ENCODE assay signal across 8 cellular contexts in the genomic region with DNA sequence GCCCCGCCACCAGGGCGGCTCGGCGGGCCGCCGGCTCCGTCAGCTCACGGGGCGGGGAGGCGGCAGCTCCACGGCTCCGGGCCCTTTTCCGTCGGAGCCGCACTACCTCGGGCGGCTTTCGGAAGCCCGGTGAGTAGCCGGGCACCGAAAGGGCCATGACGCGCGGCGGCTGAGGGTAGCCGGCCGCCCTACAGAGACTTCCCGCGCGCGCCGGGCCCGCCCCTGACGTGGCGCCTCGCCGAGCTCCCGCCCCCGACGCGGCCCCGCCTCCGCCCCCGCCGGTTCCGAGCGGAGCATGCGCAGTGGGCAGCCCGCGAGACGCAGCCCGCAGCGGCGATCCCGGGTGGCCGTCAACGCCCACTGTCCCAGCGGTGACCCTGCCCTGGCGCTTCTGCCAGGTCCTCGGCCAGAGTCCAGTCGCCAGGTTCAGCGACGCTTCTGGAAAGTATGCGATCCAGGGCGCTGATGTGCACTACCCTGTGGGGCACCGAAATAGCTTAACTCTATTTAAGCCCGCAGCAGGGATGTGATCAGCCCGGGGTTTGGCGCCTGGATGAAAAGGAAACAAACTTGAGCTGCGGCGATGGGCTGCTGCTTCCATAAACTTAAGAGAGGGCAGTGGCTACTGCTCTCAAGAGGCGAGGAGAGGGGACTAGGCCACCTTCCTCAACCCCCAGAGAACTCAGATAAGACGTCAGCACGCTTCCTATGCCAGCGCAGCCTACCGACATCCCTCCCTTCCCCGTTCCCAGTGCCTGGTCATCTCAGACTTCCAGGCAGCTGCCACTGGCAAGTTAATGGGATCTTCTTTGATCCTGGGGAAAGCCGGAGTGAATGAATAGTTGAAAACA. TPM values are rescaled to one million over a fixed set of nuclear protein-coding genes. Genes with fewer than 3 reads are reported as not detected.
DNase-seq lines count a peak whose midpoint lies in the region; ATAC-seq and TF ChIP-seq lines count a peak whose summit lies in the region.

A gene with protein sequence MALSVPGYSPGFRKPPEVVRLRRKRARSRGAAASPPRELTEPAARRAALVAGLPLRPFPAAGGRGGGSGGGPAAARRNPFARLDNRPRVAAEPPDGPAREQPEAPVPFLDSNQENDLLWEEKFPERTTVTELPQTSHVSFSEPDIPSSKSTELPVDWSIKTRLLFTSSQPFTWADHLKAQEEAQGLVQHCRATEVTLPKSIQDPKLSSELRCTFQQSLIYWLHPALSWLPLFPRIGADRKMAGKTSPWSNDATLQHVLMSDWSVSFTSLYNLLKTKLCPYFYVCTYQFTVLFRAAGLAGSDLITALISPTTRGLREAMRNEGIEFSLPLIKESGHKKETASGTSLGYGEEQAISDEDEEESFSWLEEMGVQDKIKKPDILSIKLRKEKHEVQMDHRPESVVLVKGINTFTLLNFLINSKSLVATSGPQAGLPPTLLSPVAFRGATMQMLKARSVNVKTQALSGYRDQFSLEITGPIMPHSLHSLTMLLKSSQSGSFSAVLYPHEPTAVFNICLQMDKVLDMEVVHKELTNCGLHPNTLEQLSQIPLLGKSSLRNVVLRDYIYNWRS (minus strand): TSS at position 200 of the 851 bp plus-strand sequence. CDS start 43 bp downstream, at position 157.

- H3K4me1 ChIP-seq in GM23338 (ENCODE audit: insufficient read depth): peaks cover 14% of the 10 kb centered on the region; the same call in 1 of the 2 replicates

- H3K9me3 Mint-ChIP-seq in GM23338: no peaks in the 10 kb centered on the region
- H3K9me3 Mint-ChIP-seq in natural killer cell treated with Interleukin-12 subunit alpha and Interleukin-12 subunit beta and Interleukin-15 and Interleukin-18, amount 100 ng/mL, for 72 hours: no peaks in the 10 kb centered on the region

- H3K36me3 ChIP-seq in GM23338 (ENCODE audit: insufficient read depth): 0 out of 2 replicates have a peak, but pooled peaks cover 7% of the 10 kb centered on the region

- H3K9me2 ChIP-seq in GM23338 (ENCODE audit: insufficient read depth): no peaks in the 10 kb centered on the region

- peaks cover 9% of the 10 kb centered on the region for H3K27me3 Mint-ChIP-seq in GM23338 (ENCODE audit: insufficient read depth, low read depth, poor library complexity)
- H3K27me3 Mint-ChIP-seq in natural killer cell treated with Interleukin-12 subunit alpha and Interleukin-12 subunit beta and Interleukin-15 and Interleukin-18, amount 100 ng/mL, for 72 hours: no peaks in the 10 kb centered on the region

- peaks cover 24% of the 10 kb centered on the region for H3K79me2 ChIP-seq in GM23338 (replicated peaks; ENCODE audit: insufficient read depth)

- POLR2A ChIA-PET in RWPE1 (lab: Yijun Ruan, JAX; ENCODE audit: low non-redundant PET): interaction anchor here (1.3 kb wide), 2 partner anchors 46 to 109 kb away, joined by 3 to 4 read pairs; a partner anchor contains a TSS

- peak; percentile 86 for DNase-seq in ELF-1 (ENCODE audit: low read depth, low spot score)
- DNase-seq in GM23338 (ENCODE audit: low spot score): peak; percentile 89
- DNase-seq in LHCN-M2 (ENCODE audit: low read depth): peak; percentile 79
- DNase-seq in RWPE1 (ENCODE audit: low spot score): peak; percentile 96
- DNase-seq in activated T-helper 9 cell treated with anti-CD3 and anti-CD28 coated beads, Interleukin-2, amount 50 U/mL, for 16 hours (ENCODE audit: low read depth): peak; percentile 83
- peak; percentile 76 for DNase-seq in fibroblast of pulmonary artery (ENCODE audit: low read depth)
- peak; percentile 94 for DNase-seq in natural killer cell treated with Interleukin-12 subunit alpha and Interleukin-12 subunit beta and Interleukin-15 and Interleukin-18, amount 100 ng/mL, for 72 hours (ENCODE audit: low spot score)
- DNase-seq in stimulated activated naive CD8-positive, alpha-beta T cell treated with anti-CD3 and anti-CD28 coated beads, Interleukin-15, Interleukin-2, amounts not matched to agents 100 U/mL and 50 U/mL, for 24 hours: peak; percentile 94

- TF ChIP-seq CTCF in GM23338 (conservative IDR thresholded peaks at IDR 0.05; ENCODE audit: low read depth in 2 of 2): no peak
- TF ChIP-seq CTCF in RWPE1 (conservative IDR thresholded peaks at IDR 0.05; ENCODE audit: low read depth): no peak
- TF ChIP-seq CTCF in fibroblast of pulmonary artery (IDR thresholded peaks at IDR 0.05; ENCODE audit: low read length, missing control alignments): no peak

- H3K27me3 ChIP-seq in GM23338 (ENCODE audit: insufficient read depth): 0 out of 2 replicates have a peak, but pooled peaks cover 8% of the 10 kb centered on the region

- H3K4me3 ChIP-seq in GM23338: peak within 1 kb of the TSS; percentile 87
- peak within 1 kb of the TSS; percentile 71 for H3K4me3 ChIP-seq in fibroblast of pulmonary artery (replicated peaks; ENCODE audit: low read depth, low read length)

- peaks cover 11% of the 10 kb centered on the region for H3K4me1 Mint-ChIP-seq in GM23338
- peaks cover 11 to 13% of the 10 kb centered on the region in 2 donors for H3K4me1 Mint-ChIP-seq in natural killer cell treated with Interleukin-12 subunit alpha and Interleukin-12 subunit beta and Interleukin-15 and Interleukin-18, amount 100 ng/mL, for 72 hours (ENCODE audit: low read depth in 2 of 2)

- ATAC-seq in GM23338: peak; percentile 92
- ATAC-seq in natural killer cell treated with Interleukin-12 subunit alpha and Interleukin-12 subunit beta and Interleukin-15 and Interleukin-18, amount 100 ng/mL, for 72 hours: peak; percentile 99
- peak; percentile 97 for ATAC-seq in stimulated activated naive CD8-positive, alpha-beta T cell treated with anti-CD3 and anti-CD28 coated beads, Interleukin-15, Interleukin-2, amounts not matched to agents 100 U/mL and 50 U/mL, for 24 hours

- H4K20me1 ChIP-seq in GM23338 (replicated peaks; ENCODE audit: insufficient read depth): 0 out of 2 replicates have a peak, but pooled peaks cover 8% of the 10 kb centered on the region

- CTCF ChIA-PET in RWPE1 (lab: Yijun Ruan, JAX): interaction anchor here (0.7 to 2.4 kb wide), 3 partner anchors 9 to 17 kb away, joined by 3 to 15 read pairs (median 3); no protein-coding TSS in a partner anchor

- peaks cover 11% of the 10 kb centered on the region; the same call in 1 of the 2 replicates for H3F3A ChIP-seq in GM23338 (replicated peaks; ENCODE audit: low read depth)

- peak within 1 kb of the TSS; percentile 88 for H3K4me3 Mint-ChIP-seq in GM23338
- peak within 1 kb of the TSS; percentile 93 for H3K4me3 Mint-ChIP-seq in natural killer cell treated with Interleukin-12 subunit alpha and Interleukin-12 subunit beta and Interleukin-15 and Interleukin-18, amount 100 ng/mL, for 72 hours

- H3K27ac Mint-ChIP-seq in GM23338: peak within 1 kb of the TSS; percentile 74
- H3K27ac Mint-ChIP-seq in natural killer cell treated with Interleukin-12 subunit alpha and Interleukin-12 subunit beta and Interleukin-15 and Interleukin-18, amount 100 ng/mL, for 72 hours: peak within 1 kb of the TSS; percentile 77 to 85

- peak within 1 kb of the TSS; percentile 97 for H2AFZ ChIP-seq in GM23338

- peak within 1 kb of the TSS; percentile 91 for H3K4me2 ChIP-seq in GM23338

- H3K27ac ChIP-seq in GM23338 (ENCODE audit: low read depth): peak within 1 kb of the TSS; percentile 90
- peak within 1 kb of the TSS; percentile 82 for H3K27ac ChIP-seq in RWPE1

- H3K36me3 Mint-ChIP-seq in GM23338 (ENCODE audit: low read depth): peaks cover 21% of the 10 kb centered on the region; the same call in 2 of the 3 replicates
- H3K36me3 Mint-ChIP-seq in natural killer cell treated with Interleukin-12 subunit alpha and Interleukin-12 subunit beta and Interleukin-15 and Interleukin-18, amount 100 ng/mL, for 72 hours: no peaks in the 10 kb centered on the region

TF ChIP-seq in GM23338, 12 proteins besides CTCF, POLR2A, EP300 and RAD21 (continues in another document):
- TF ChIP-seq, protein P1, sequence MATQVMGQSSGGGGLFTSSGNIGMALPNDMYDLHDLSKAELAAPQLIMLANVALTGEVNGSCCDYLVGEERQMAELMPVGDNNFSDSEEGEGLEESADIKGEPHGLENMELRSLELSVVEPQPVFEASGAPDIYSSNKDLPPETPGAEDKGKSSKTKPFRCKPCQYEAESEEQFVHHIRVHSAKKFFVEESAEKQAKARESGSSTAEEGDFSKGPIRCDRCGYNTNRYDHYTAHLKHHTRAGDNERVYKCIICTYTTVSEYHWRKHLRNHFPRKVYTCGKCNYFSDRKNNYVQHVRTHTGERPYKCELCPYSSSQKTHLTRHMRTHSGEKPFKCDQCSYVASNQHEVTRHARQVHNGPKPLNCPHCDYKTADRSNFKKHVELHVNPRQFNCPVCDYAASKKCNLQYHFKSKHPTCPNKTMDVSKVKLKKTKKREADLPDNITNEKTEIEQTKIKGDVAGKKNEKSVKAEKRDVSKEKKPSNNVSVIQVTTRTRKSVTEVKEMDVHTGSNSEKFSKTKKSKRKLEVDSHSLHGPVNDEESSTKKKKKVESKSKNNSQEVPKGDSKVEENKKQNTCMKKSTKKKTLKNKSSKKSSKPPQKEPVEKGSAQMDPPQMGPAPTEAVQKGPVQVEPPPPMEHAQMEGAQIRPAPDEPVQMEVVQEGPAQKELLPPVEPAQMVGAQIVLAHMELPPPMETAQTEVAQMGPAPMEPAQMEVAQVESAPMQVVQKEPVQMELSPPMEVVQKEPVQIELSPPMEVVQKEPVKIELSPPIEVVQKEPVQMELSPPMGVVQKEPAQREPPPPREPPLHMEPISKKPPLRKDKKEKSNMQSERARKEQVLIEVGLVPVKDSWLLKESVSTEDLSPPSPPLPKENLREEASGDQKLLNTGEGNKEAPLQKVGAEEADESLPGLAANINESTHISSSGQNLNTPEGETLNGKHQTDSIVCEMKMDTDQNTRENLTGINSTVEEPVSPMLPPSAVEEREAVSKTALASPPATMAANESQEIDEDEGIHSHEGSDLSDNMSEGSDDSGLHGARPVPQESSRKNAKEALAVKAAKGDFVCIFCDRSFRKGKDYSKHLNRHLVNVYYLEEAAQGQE (IDR thresholded peaks at IDR 0.05; ENCODE audit: unreplicated experiment): no peak
- TF ChIP-seq NANOG (IDR thresholded peaks at IDR 0.05; ENCODE audit: borderline replicate concordance) (no peak), ZNF114 (CRISPR knock-in tag; IDR thresholded peaks at IDR 0.05) (no peak)
- TF ChIP-seq, protein P2, sequence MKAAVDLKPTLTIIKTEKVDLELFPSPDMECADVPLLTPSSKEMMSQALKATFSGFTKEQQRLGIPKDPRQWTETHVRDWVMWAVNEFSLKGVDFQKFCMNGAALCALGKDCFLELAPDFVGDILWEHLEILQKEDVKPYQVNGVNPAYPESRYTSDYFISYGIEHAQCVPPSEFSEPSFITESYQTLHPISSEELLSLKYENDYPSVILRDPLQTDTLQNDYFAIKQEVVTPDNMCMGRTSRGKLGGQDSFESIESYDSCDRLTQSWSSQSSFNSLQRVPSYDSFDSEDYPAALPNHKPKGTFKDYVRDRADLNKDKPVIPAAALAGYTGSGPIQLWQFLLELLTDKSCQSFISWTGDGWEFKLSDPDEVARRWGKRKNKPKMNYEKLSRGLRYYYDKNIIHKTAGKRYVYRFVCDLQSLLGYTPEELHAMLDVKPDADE (IDR thresholded peaks at IDR 0.05): no peak

RNA-seq across cellular contexts. Expression of the gene that starts here (rescaled TPM):
- 35.2 and 37.4 TPM in 2 replicates for total RNA-seq in GM23338 (2014; rRNA removed; shearing (Covaris generic))
- 27.2 and 32.9 TPM in 2 replicates for polyA plus RNA-seq in GM23338 (2016; fragmentation: Nextera tagmentation; extraction: Ambion mirVana)
- 31.1 and 43.3 TPM in 2 replicates for total RNA-seq in LHCN-M2 (2014; rRNA removed)
- 16.2 TPM for polyA plus RNA-seq in LHCN-M2 (2012)
- 10 to 100 TPM; 20.3 to 38.7 TPM for total RNA-seq in natural killer cell treated with Interleukin-12 subunit alpha and Interleukin-12 subunit beta and Interleukin-15 and Interleukin-18, amount 100 ng/mL, for 72 hours

Comparison
In these comparisons a context has a peak if more than half of its experiments do, and no peak if none do; other contexts are left out.
1. Peak in every context shown above with its lines: DNase-seq, ATAC-seq, H3K4me3 ChIP-seq and H3K27ac ChIP-seq.